8 cellular contexts compared by ENCODE assay signal in the genomic region with DNA sequence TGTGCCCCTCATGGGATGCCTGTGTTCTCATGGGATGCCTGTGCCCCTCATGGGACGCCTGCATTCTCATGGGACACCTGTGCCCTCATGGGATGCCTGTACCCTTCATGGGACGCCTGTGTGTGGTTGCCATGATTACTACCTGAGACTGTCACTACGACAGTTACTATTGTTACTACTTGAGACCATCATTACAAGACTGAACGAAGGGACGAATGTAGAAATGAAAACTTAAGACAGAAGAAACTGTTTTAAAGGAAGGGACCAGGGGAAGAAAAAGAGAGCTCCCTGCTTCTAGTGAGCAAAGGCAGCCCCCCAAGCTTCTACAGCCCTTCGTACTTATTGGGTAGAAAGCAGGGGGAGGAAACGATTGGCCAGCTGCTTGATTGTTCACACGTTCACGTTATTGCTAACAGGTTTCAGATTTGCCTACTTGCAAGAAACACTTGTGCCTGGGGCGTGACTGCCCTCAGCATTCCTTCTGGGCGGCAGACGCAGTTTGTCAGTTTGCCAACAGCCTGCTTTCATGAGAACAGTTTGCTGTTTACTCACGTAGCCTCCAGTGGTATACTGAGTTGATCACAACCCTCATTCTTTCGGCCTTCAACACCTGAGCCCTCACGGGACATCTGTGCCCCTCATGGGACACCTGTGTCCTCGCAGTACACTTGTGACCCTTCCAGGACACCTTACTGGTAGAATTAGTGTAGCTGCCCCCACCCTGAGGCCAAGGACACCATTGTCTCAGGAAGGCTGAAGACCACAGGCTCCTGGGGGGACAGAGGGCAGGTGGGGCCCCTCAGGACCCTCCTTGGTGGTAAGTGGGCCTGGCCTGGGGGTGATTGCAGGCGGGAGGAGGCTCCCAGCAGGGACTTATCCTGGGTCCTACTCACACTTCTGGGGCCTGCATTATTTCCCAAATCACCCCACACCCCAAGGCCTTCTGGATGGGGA. TPM values are rescaled to one million over a fixed set of nuclear protein-coding genes. Genes with fewer than 3 reads are reported as not detected.
DNase-seq lines count a peak whose midpoint lies in the region; ATAC-seq lines count a peak whose summit lies in the region.

No MANE protein-coding gene starts in this region.

- peak overlapping the region; percentile 56 to 91 (median 85) for H3K4me3 Mint-ChIP-seq in CD4-positive, CD25-positive, alpha-beta regulatory T cell
- H3K4me3 Mint-ChIP-seq in IgD-negative memory B cell, result peak overlapping the region; percentile 48 to 89 (median 68)
- peak overlapping the region; percentile 81 for H3K4me3 Mint-ChIP-seq in activated naive CD8-positive, alpha-beta T cell
- H3K4me3 Mint-ChIP-seq in memory B cell, result peak overlapping the region; percentile 35

- peaks cover 6% of the 10 kb centered on the region for H3K36me3 ChIP-seq in CD4-positive, CD25-positive, alpha-beta regulatory T cell (ENCODE audit: control insufficient read depth, insufficient read depth, low read length)

- no peak overlapping the region for H3K4me3 ChIP-seq in CD4-positive, CD25-positive, alpha-beta regulatory T cell (ENCODE audit: low read depth, low read length)

- peaks cover 0 to 39% (median 17%) of the 10 kb centered on the region in 4 donors for H3K4me1 Mint-ChIP-seq in CD4-positive, CD25-positive, alpha-beta regulatory T cell
- peaks cover 15 to 22% (median 16%) of the 10 kb centered on the region in 3 donors for H3K4me1 Mint-ChIP-seq in IgD-negative memory B cell
- peaks cover 24% of the 10 kb centered on the region for H3K4me1 Mint-ChIP-seq in activated naive CD8-positive, alpha-beta T cell (ENCODE audit: low read depth)
- peaks cover 29% of the 10 kb centered on the region for H3K4me1 Mint-ChIP-seq in memory B cell

- H3K4me1 ChIP-seq in CD4-positive, CD25-positive, alpha-beta regulatory T cell (ENCODE audit: control insufficient read depth, insufficient read depth, low read length, poor library complexity, severe bottlenecking), result peaks cover 37% of the 10 kb centered on the region

- no peaks in the 10 kb centered on the region for H3K9me3 ChIP-seq in CD4-positive, CD25-positive, alpha-beta regulatory T cell (ENCODE audit: control insufficient read depth in 2 of 2, low read length in 2 of 2)

- H3K27me3 ChIP-seq in CD4-positive, CD25-positive, alpha-beta regulatory T cell (ENCODE audit: control insufficient read depth, insufficient read depth, low read length), result no peaks in the 10 kb centered on the region

- peak overlapping the region; percentile 70 for H3K27ac ChIP-seq in CD4-positive, CD25-positive, alpha-beta regulatory T cell (ENCODE audit: insufficient read depth, low read length, poor library complexity, severe bottlenecking)

- ATAC-seq in CD4-positive, CD25-positive, alpha-beta regulatory T cell (ENCODE audit: low read depth in 2 of 2), result no peak
- ATAC-seq in memory B cell (ENCODE audit: low read depth) (peak; percentile 18), HG03025 (IDR thresholded peaks at IDR 0.05; ENCODE audit: low FRiP score, unreplicated experiment) (no peak), HG02938 (IDR thresholded peaks at IDR 0.05; ENCODE audit: unreplicated experiment) (no peak)

- peak in 1 of 3 donors; percentile 61 for DNase-seq in CD4-positive, CD25-positive, alpha-beta regulatory T cell
- peak; percentile 44 to 50 for DNase-seq in memory B cell (ENCODE audit: low spot score in 2 of 2)
- DNase-seq in HCEC 1CT, result no peak
- no peak for DNase-seq in NCI-H2081 treated with DMSO at 0.1 percent for 48 hours (lab: John Stamatoyannopoulos, UW)

- peak overlapping the region; percentile 89 to 98 (median 98) for H3K27ac Mint-ChIP-seq in CD4-positive, CD25-positive, alpha-beta regulatory T cell
- H3K27ac Mint-ChIP-seq in IgD-negative memory B cell (peak overlapping the region; percentile 92 to 98 (median 96)), memory B cell (peak overlapping the region; percentile 95)
- H3K27ac Mint-ChIP-seq in activated naive CD8-positive, alpha-beta T cell, result peak overlapping the region; percentile 5

- peaks cover 0 to 3% (median 0%) of the 10 kb centered on the region in 7 donors for H3K9me3 Mint-ChIP-seq in CD4-positive, CD25-positive, alpha-beta regulatory T cell
- H3K9me3 Mint-ChIP-seq in IgD-negative memory B cell (peaks cover 0 to 14% (median 2%) of the 10 kb centered on the region in 3 donors), memory B cell (peaks cover 2% of the 10 kb centered on the region)
- H3K9me3 Mint-ChIP-seq in activated naive CD8-positive, alpha-beta T cell (ENCODE audit: low read depth), result no peaks in the 10 kb centered on the region

- H3K27me3 Mint-ChIP-seq in CD4-positive, CD25-positive, alpha-beta regulatory T cell, result peaks cover 4% of the 10 kb centered on the region
- no peaks in the 10 kb centered on the region for H3K27me3 Mint-ChIP-seq in IgD-negative memory B cell
- H3K27me3 Mint-ChIP-seq in activated naive CD8-positive, alpha-beta T cell, result no peaks in the 10 kb centered on the region
- H3K27me3 Mint-ChIP-seq in memory B cell, result no peaks in the 10 kb centered on the region

- H3K36me3 Mint-ChIP-seq in CD4-positive, CD25-positive, alpha-beta regulatory T cell, result peaks cover 11% of the 10 kb centered on the region
- H3K36me3 Mint-ChIP-seq in IgD-negative memory B cell (peaks cover 3% of the 10 kb centered on the region), memory B cell (peaks cover 13% of the 10 kb centered on the region)
- no peaks in the 10 kb centered on the region for H3K36me3 Mint-ChIP-seq in activated naive CD8-positive, alpha-beta T cell

RNA-seq across cellular contexts. Expression of a gene that starts 2.5 kb away (rescaled TPM):
- 159 TPM for total RNA-seq in CD4-positive, CD25-positive, alpha-beta regulatory T cell
- polyA plus RNA-seq in CD4-positive, CD25-positive, alpha-beta regulatory T cell, result 100 to 1,000 TPM; 706 to 902 (median 799) TPM
- polyA plus RNA-seq in IgD-negative memory B cell, result 448 TPM

RNA-seq across cellular contexts. Expression of a gene that starts 9.7 kb away (rescaled TPM):
- 48.0 TPM for total RNA-seq in CD4-positive, CD25-positive, alpha-beta regulatory T cell
- 10 to 100 TPM; 13.3 to 30.8 (median 20.4) TPM for polyA plus RNA-seq in CD4-positive, CD25-positive, alpha-beta regulatory T cell
- polyA plus RNA-seq in IgD-negative memory B cell, result 29.9 TPM

RNA-seq across cellular contexts. Expression of a gene that starts 40.2 kb away (rescaled TPM):
- 43.0 TPM for total RNA-seq in CD4-positive, CD25-positive, alpha-beta regulatory T cell
- 1 to 10 TPM; 4.1 to 8.0 (median 6.2) TPM for polyA plus RNA-seq in CD4-positive, CD25-positive, alpha-beta regulatory T cell
- polyA plus RNA-seq in IgD-negative memory B cell, result not detected

RNA-seq across cellular contexts. Expression of a gene that starts 48.4 kb away (rescaled TPM):
- 0.17 TPM for total RNA-seq in CD4-positive, CD25-positive, alpha-beta regulatory T cell
- not detected for polyA plus RNA-seq in CD4-positive, CD25-positive, alpha-beta regulatory T cell
- polyA plus RNA-seq in IgD-negative memory B cell, result not detected

Comparison
In these comparisons a context has a peak if more than half of its experiments do, and no peak if none do; other contexts are left out.
1. DNase-seq: peak in memory B cell (2 of 2); none in HCEC 1CT (single experiment) and NCI-H2081 treated with DMSO at 0.1 percent for 48 hours (single experiment).
2. H3K27ac Mint-ChIP-seq: peak in every context shown above with its lines; median percentile 98 in CD4-positive, CD25-positive, alpha-beta regulatory T cell; 96 in IgD-negative memory B cell; 95 in memory B cell; 5 in activated naive CD8-positive, alpha-beta T cell.
3. H3K4me3 Mint-ChIP-seq: peak in every context shown above with its lines; median percentile 85 in CD4-positive, CD25-positive, alpha-beta regulatory T cell; 81 in activated naive CD8-positive, alpha-beta T cell; 68 in IgD-negative memory B cell; 35 in memory B cell.